ENCODE assay signal across 1 cellular context in genomic region chr16:58814348-58814801, GRCh38.
TF ChIP-seq lines count a peak whose summit lies in the region.

No MANE protein-coding gene starts in this region.

TF ChIP-seq in endothelial cell of umbilical vein, 7 proteins besides CTCF, POLR2A, EP300 and RAD21:
- TF ChIP-seq MAX (IDR thresholded peaks at IDR 0.05; ENCODE audit: insufficient read depth, insufficient read length), result no peak
- TF ChIP-seq GATA2 (IDR thresholded peaks at IDR 0.05; ENCODE audit: insufficient read depth, insufficient read length, low read depth, low read length), result no peak
- TF ChIP-seq EZH2 (IDR thresholded peaks at IDR 0.05; ENCODE audit: borderline replicate concordance, low read depth, low read length, severe bottlenecking), result no peak
